8 cellular contexts compared by ENCODE assay signal in the genomic region with DNA sequence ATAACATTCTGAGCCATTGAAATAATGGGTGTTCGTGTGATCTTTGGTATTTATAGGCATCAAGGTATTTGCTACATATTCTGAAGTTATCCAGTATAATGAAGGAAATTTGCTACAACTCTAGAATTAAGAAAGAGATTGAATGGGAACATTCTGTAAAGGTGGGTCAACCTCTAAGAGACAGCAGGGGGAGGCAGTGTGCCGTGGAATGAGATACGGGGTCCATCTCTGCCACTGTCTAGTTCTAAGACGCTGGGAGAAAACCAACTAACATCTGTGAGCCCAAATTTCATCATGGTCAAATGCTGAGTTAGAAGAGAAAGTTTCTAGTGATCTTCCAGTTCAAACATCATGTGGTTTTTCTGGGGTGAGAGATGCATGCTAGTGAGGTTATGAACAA.
A peak's percentile ranks its signal among the peaks of the same experiment; 100 is the strongest.
DNase-seq lines count a peak whose midpoint lies in the region; ATAC-seq, FAIRE-seq and TF ChIP-seq lines count a peak whose summit lies in the region.

No MANE protein-coding gene starts in this region.

- peak; percentile 79 for ATAC-seq in GM18505 (IDR thresholded peaks at IDR 0.05; ENCODE audit: unreplicated experiment)
- peak; percentile 93 for ATAC-seq in GM21786 (IDR thresholded peaks at IDR 0.05; ENCODE audit: unreplicated experiment)

- H3K4me3 ChIP-seq in KMS-11 (IDR thresholded peaks at IDR 0.05; ENCODE audit: insufficient read depth, low read depth, low read length): no peak overlapping the region
- H3K4me3 ChIP-seq in brain microvascular endothelial cell (ENCODE audit: low read depth, low read length): no peak overlapping the region
- no peak overlapping the region for H3K4me3 ChIP-seq in ovary

- no peak overlapping the region for H3K9ac ChIP-seq in KMS-11

- WGBS in ovary, 3 donors: 13 to 18% (median 17%) methylated on average over 4 of the region's 4 CpGs

- no peak for DNase-seq in brain microvascular endothelial cell
- peak; percentile 26 to 69 (median 36) for DNase-seq in ovary
- no peak for DNase-seq in stimulated activated CD4-positive, alpha-beta T cell treated with anti-CD3 and anti-CD28 coated beads, Interleukin-2, amount 100 ng/mL, for 48 hours
- DNase-seq in NCI-H526 treated with DMSO at 0.1 percent for 48 hours (lab: John Stamatoyannopoulos, UW): no peak
- no peak for DNase-seq in H54 (ENCODE audit: insufficient read length, low spot score)

- no peaks in the 10 kb centered on the region for H3K9me3 ChIP-seq in ovary

- no peaks in the 10 kb centered on the region for H4K20me1 ChIP-seq in KMS-11 (ENCODE audit: insufficient read depth)

- peak; percentile 65 for TF ChIP-seq CTCF in KMS-11 (conservative IDR thresholded peaks at IDR 0.05; ENCODE audit: low read depth, low read length)
- TF ChIP-seq CTCF in brain microvascular endothelial cell (IDR thresholded peaks at IDR 0.05; ENCODE audit: low read depth, low read length, missing control alignments): peak; percentile 9
- TF ChIP-seq CTCF in ovary (IDR thresholded peaks at IDR 0.05): peak in 2 of 3 donors; percentile 26 to 56

- H2AFZ ChIP-seq in KMS-11 (ENCODE audit: low read depth): no peak overlapping the region

- H3K36me3 ChIP-seq in KMS-11 (ENCODE audit: insufficient read depth): no peaks in the 10 kb centered on the region
- H3K36me3 ChIP-seq in brain microvascular endothelial cell (replicated peaks): no peaks in the 10 kb centered on the region
- no peaks in the 10 kb centered on the region for H3K36me3 ChIP-seq in ovary

- H3K4me1 ChIP-seq in KMS-11 (ENCODE audit: low read depth, poor library complexity, severe bottlenecking) (peaks cover 6% of the 10 kb centered on the region), ovary (ENCODE audit: insufficient read depth) (no peaks in the 10 kb centered on the region)

- no peak for FAIRE-seq in H54 (lab: Jason Lieb, UNC)

- intact Hi-C loops in ovary (cut with DNase I): no loop called here

- no peaks in the 10 kb centered on the region for H3K27me3 ChIP-seq in KMS-11 (ENCODE audit: insufficient read depth, low read depth)
- no peaks in the 10 kb centered on the region for H3K27me3 ChIP-seq in brain microvascular endothelial cell (replicated peaks)
- H3K27me3 ChIP-seq in ovary: no peaks in the 10 kb centered on the region

- TF ChIP-seq POLR2A in GM18505 (IDR thresholded peaks at IDR 0.05; ENCODE audit: borderline replicate concordance, extremely low read depth, insufficient read depth, insufficient read length) (no peak), ovary (IDR thresholded peaks at IDR 0.05) (no peak), H54 (IDR thresholded peaks at IDR 0.05; ENCODE audit: low read depth, low read length) (no peak)

- H3K4me2 ChIP-seq in KMS-11: no peak overlapping the region

- no peak for TF ChIP-seq EP300 in ovary (IDR thresholded peaks at IDR 0.05)

- no peaks in the 10 kb centered on the region for H3K79me2 ChIP-seq in KMS-11 (ENCODE audit: insufficient read depth, low read depth)

- in situ Hi-C loops in brain microvascular endothelial cell (cut with HindIII; ENCODE audit: low pct_ligation_motif_present, low sequenced_read_pairs): no loop called here

- no peak overlapping the region for H3K27ac ChIP-seq in KMS-11
- no peak overlapping the region for H3K27ac ChIP-seq in brain microvascular endothelial cell
- H3K27ac ChIP-seq in ovary: no peak overlapping the region

Comparison
In these comparisons a context has a peak if more than half of its experiments do, and no peak if none do; other contexts are left out.
1. CTCF ChIP-seq: peak in every context shown above with its lines; median percentile 65 in KMS-11; 41 in ovary; 9 in brain microvascular endothelial cell.
2. DNase-seq: peak in ovary (5 of 5); none in brain microvascular endothelial cell (single experiment), stimulated activated CD4-positive, alpha-beta T cell treated with anti-CD3 and anti-CD28 coated beads, Interleukin-2, amount 100 ng/mL, for 48 hours (0 of 2), NCI-H526 treated with DMSO at 0.1 percent for 48 hours (single experiment) and H54 (single experiment).